In the genomic region with DNA sequence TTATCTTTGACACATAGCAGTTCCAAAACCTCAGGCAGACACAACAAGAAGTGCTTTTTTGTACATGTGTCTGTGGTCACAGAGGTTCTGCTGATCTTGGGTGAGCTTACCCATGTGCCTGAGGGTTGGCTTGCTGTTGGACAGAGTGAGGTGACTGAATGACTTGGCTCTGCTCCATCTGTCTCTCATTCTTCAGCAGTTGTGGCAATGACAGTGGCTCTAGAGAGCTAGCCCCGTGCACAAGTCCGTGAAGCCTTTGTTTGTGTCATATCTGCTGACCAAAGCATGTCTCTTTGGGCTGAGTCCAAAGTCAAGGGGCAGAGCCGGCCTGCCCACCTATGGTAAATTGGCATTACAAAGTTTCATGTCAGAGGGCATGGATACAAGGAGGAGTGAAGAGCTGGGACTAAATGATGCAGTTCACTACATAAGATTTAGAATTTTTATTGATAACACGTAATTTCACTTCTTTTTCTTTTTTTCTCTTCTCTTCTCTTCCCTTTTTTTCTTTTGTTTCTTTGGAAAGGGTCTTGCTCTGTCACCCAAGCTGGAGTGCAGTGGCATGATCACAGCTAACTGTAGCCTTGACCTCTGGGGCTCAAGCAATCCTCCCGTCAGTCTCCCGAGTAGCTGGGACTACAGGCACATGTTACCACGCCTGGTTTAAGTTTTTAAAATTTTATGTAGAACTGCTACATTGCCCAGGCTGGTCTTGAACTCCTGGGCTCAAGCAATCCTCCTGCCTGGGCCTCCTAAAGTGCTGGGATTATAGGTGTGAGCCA, we compare ENCODE assay signal across 13 cellular contexts.
DNase-seq lines count a peak whose midpoint lies in the region; ATAC-seq lines count a peak whose summit lies in the region.
"Had no signal": no experiment of that assay in that cellular context is flagged by ENCODE, and none has a peak within 500 bp of the region (broad histone marks: within the 10 kb centered on the region; RNA-seq: fewer than 3 reads in every experiment).

No MANE protein-coding gene starts in this region.

- in situ Hi-C loops in Caki2 (cut with HindIII; ENCODE audit: low pct_unique_long_range_greater_than_20kb, low sequenced_read_pairs), result no loop called here

- ATAC-seq in HG02938 (IDR thresholded peaks at IDR 0.05; ENCODE audit: unreplicated experiment) (peak; percentile 48), HG02642 (IDR thresholded peaks at IDR 0.05; ENCODE audit: poor library complexity, unreplicated experiment) (no peak)

- peak; percentile 9 for DNase-seq in Caki2 (ENCODE audit: low read depth)
- DNase-seq in RPMI7951 (ENCODE audit: low read depth), result peak; percentile 24
- DNase-seq in medulla oblongata (ENCODE audit: extremely low spot score), result peak; percentile 50
- DNase-seq in T-helper 1 cell, result no peak
- DNase-seq in islet precursor cell, result no peak
- DNase-seq in cerebellum (ENCODE audit: low spot score), result no peak
- DNase-seq: activated CD4-positive, alpha-beta memory T cell treated with anti-CD3 and anti-CD28 coated beads, Interleukin-2, amount 10 ng/mL, durations not matched to agents 7 days and 5 days; DND-41; NCI-H2029 treated with DMSO at 0.1 percent for 48 hours; SIG-M5; upper lobe of right lung had no signal

Comparison
In these comparisons a context has a peak if more than half of its experiments do, and no peak if none do; other contexts are left out.
1. DNase-seq: peak in Caki2 (single experiment), RPMI7951 (single experiment) and medulla oblongata (single experiment); none in T-helper 1 cell (0 of 5), islet precursor cell (single experiment) and cerebellum (single experiment).